Comparison of ENCODE assay signal across 11 cellular contexts in genomic region chr20:2658414-2659354, GRCh38. TPM values are rescaled to one million over a fixed set of nuclear protein-coding genes. Genes with fewer than 3 reads are reported as not detected.
DNase-seq lines count a peak whose midpoint lies in the region; ATAC-seq, FAIRE-seq and TF ChIP-seq lines count a peak whose summit lies in the region.
"Had no signal": no experiment of that assay in that cellular context is flagged by ENCODE, and none has a peak within 500 bp of the region (broad histone marks: within the 10 kb centered on the region; RNA-seq: fewer than 3 reads in every experiment).

No MANE protein-coding gene starts in this region.

- intact Hi-C loops in activated CD4-positive, alpha-beta T cell treated with anti-CD3 and anti-CD28 coated beads, Interleukin-2, amount 10 ng/mL, durations not matched to agents 24 days and 14 days (cut with micrococcal nuclease): no loop called here

- no peak for FAIRE-seq in D721Med (lab: Jason Lieb, UNC)
- FAIRE-seq: GM19239, islet of Langerhans had no signal

- peak overlapping the region; percentile 45 for H3K27ac Mint-ChIP-seq in activated CD4-positive, alpha-beta T cell treated with anti-CD3 and anti-CD28 coated beads, Interleukin-2, amount 10 ng/mL, durations not matched to agents 24 days and 14 days
- peak overlapping the region; percentile 46 to 97 for H3K27ac Mint-ChIP-seq in activated naive CD4-positive, alpha-beta T cell treated with anti-CD3 and anti-CD28 coated beads, Interleukin-2, amount 50 U/mL, for 72 hours

- no peak for TF ChIP-seq CTCF in D721Med (IDR thresholded peaks at IDR 0.05; ENCODE audit: insufficient read depth, missing control alignments)

- no peak for DNase-seq in activated CD4-positive, alpha-beta T cell treated with anti-CD3 and anti-CD28 coated beads, Interleukin-2, amount 10 ng/mL, durations not matched to agents 24 days and 14 days
- no peak for DNase-seq in activated CD4-positive, alpha-beta T cell treated with anti-CD3 and anti-CD28 coated beads, Interleukin-2, amount 50 U/mL, for 1 hour
- DNase-seq in MV-4-11 (lab: John Stamatoyannopoulos, UW): peak; percentile 43
- no peak for DNase-seq in activated naive CD4-positive, alpha-beta T cell treated with anti-CD3 and anti-CD28 coated beads, Interleukin-2, amount 50 U/mL, for 72 hours (ENCODE audit: low spot score in 2 of 2)
- peak; percentile 50 for DNase-seq in stimulated activated CD8-positive, alpha-beta memory T cell treated with anti-CD3 and anti-CD28 coated beads, Interleukin-4, amount 100 ng/mL, for 48 hours
- DNase-seq in NCI-H187 treated with DMSO at 0.1 percent for 48 hours (lab: John Stamatoyannopoulos, UW): no peak
- DNase-seq in caudate nucleus (lab: John Stamatoyannopoulos, UW): no peak
- no peak for DNase-seq in D721Med (ENCODE audit: insufficient read length, low spot score)
- DNase-seq: AML-193 had no signal

- ATAC-seq in activated naive CD4-positive, alpha-beta T cell treated with anti-CD3 and anti-CD28 coated beads, Interleukin-2, amount 50 U/mL, for 72 hours: peak; percentile 29 to 41

- no peak overlapping the region for H3K27ac ChIP-seq in caudate nucleus (ENCODE audit: low read depth, low read length)

- H3K4me3 Mint-ChIP-seq in activated CD4-positive, alpha-beta T cell treated with anti-CD3 and anti-CD28 coated beads, Interleukin-2, amount 10 ng/mL, durations not matched to agents 24 days and 14 days: no peak overlapping the region

- H3K36me3 Mint-ChIP-seq in activated CD4-positive, alpha-beta T cell treated with anti-CD3 and anti-CD28 coated beads, Interleukin-2, amount 10 ng/mL, durations not matched to agents 24 days and 14 days (ENCODE audit: low read depth): peaks cover 74% of the 10 kb centered on the region
- peaks cover 43 to 45% of the 10 kb centered on the region in 2 donors for H3K36me3 Mint-ChIP-seq in activated naive CD4-positive, alpha-beta T cell treated with anti-CD3 and anti-CD28 coated beads, Interleukin-2, amount 50 U/mL, for 72 hours

- no peaks in the 10 kb centered on the region for H3K27me3 Mint-ChIP-seq in activated CD4-positive, alpha-beta T cell treated with anti-CD3 and anti-CD28 coated beads, Interleukin-2, amount 10 ng/mL, durations not matched to agents 24 days and 14 days

- H3K4me1 Mint-ChIP-seq in activated CD4-positive, alpha-beta T cell treated with anti-CD3 and anti-CD28 coated beads, Interleukin-2, amount 10 ng/mL, durations not matched to agents 24 days and 14 days: peaks cover 42% of the 10 kb centered on the region

- H3K9me3 Mint-ChIP-seq in activated CD4-positive, alpha-beta T cell treated with anti-CD3 and anti-CD28 coated beads, Interleukin-2, amount 10 ng/mL, durations not matched to agents 24 days and 14 days: no peaks in the 10 kb centered on the region
- H3K9me3 Mint-ChIP-seq in activated naive CD4-positive, alpha-beta T cell treated with anti-CD3 and anti-CD28 coated beads, Interleukin-2, amount 50 U/mL, for 72 hours: no peaks in the 10 kb centered on the region

RNA-seq across cellular contexts. Expression of gene IDH3B, which starts 5.3 kb away (rescaled TPM):
- 121 and 127 TPM in 2 replicates for total RNA-seq in activated CD4-positive, alpha-beta T cell treated with anti-CD3 and anti-CD28 coated beads, Interleukin-2, amount 10 ng/mL, durations not matched to agents 24 days and 14 days
- total RNA-seq in activated naive CD4-positive, alpha-beta T cell treated with anti-CD3 and anti-CD28 coated beads, Interleukin-2, amount 50 U/mL, for 72 hours: 100 to 1,000 TPM; 129 to 150 TPM

RNA-seq across cellular contexts. Expression of gene NOP56, which starts 6.3 kb away (rescaled TPM):
- 884 and 899 TPM in 2 replicates for total RNA-seq in activated CD4-positive, alpha-beta T cell treated with anti-CD3 and anti-CD28 coated beads, Interleukin-2, amount 10 ng/mL, durations not matched to agents 24 days and 14 days
- total RNA-seq in activated naive CD4-positive, alpha-beta T cell treated with anti-CD3 and anti-CD28 coated beads, Interleukin-2, amount 50 U/mL, for 72 hours: 100 to 1,000 TPM; 324 to 443 TPM

RNA-seq across cellular contexts. Expression of gene EBF4, which starts 33.9 kb away (rescaled TPM):
- 7.3 and 7.6 TPM in 2 replicates for total RNA-seq in activated CD4-positive, alpha-beta T cell treated with anti-CD3 and anti-CD28 coated beads, Interleukin-2, amount 10 ng/mL, durations not matched to agents 24 days and 14 days
- 1 to 10 TPM; 4.0 to 8.3 TPM for total RNA-seq in activated naive CD4-positive, alpha-beta T cell treated with anti-CD3 and anti-CD28 coated beads, Interleukin-2, amount 50 U/mL, for 72 hours

Comparison
In these comparisons a context has a peak if more than half of its experiments do, and no peak if none do; other contexts are left out.
1. DNase-seq: peak in MV-4-11 (single experiment) and stimulated activated CD8-positive, alpha-beta memory T cell treated with anti-CD3 and anti-CD28 coated beads, Interleukin-4, amount 100 ng/mL, for 48 hours (single experiment); none in activated CD4-positive, alpha-beta T cell treated with anti-CD3 and anti-CD28 coated beads, Interleukin-2, amount 10 ng/mL, durations not matched to agents 24 days and 14 days (single experiment), activated CD4-positive, alpha-beta T cell treated with anti-CD3 and anti-CD28 coated beads, Interleukin-2, amount 50 U/mL, for 1 hour (single experiment), activated naive CD4-positive, alpha-beta T cell treated with anti-CD3 and anti-CD28 coated beads, Interleukin-2, amount 50 U/mL, for 72 hours (0 of 2), NCI-H187 treated with DMSO at 0.1 percent for 48 hours (single experiment), caudate nucleus (0 of 61) and D721Med (single experiment).